8 cellular contexts compared by ENCODE assay signal in the genomic region with DNA sequence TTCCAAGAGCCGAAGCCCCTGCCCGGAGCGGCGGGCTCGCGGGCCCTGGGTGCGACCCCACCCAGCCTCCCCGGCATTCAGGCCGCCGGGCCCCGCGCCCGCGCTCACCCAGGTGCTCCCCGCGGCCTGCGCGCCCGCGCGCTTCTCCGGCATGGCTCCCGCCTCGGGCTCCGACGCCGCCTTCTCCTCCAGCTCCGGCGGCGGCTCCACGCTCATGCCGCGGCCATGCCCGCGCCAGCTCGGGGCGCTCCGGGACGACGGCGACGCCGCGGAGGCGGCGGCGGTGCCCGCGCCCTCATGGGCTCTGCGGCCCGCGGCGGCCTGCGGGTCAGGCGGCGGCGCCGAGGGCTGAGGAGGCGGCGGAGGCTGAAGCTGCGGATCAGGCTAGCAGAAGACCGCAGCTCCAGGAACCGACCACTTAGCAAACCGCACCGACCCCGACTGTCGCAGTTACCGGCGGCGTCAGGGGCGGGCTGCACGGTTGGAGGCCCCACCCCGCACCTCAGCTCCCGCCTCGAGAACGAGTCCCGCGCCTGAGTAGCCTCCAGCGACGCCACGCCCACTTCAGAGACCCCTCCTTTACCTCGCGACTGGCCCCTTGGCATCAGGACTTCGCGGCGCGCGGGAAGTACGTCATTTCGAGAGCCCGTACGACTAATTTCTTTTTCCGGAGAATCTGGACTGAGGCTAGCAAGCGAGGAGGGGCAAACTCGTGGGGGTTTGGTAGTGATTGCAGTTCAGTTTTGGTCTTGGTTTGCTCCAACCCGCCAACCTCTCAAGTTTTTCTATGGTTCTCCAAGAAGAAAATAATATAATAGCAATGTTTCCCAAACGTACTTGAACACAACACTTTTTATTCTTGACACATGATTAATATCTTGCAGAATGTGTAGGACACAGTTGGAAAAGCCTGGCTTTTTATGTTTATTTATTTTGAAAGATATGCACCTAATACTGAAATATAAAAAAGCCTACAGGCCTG. TPM values are rescaled to one million over a fixed set of nuclear protein-coding genes. Genes with fewer than 3 reads are reported as not detected.
A peak's percentile ranks its signal among the peaks of the same experiment; 100 is the strongest.
DNase-seq lines count a peak whose midpoint lies in the region; ATAC-seq, FAIRE-seq and TF ChIP-seq lines count a peak whose summit lies in the region.
"Not testable (repeated sequence)": the region's sequence is repeated elsewhere in the genome, so short reads cannot be mapped to it uniquely, and the experiment has no call there.

No MANE protein-coding gene starts in this region.

- not testable (repeated sequence) for TF ChIP-seq CTCF in GM13977 (IDR thresholded peaks at IDR 0.05; ENCODE audit: extremely low read depth, insufficient read depth, missing control alignments); right atrium auricular region (IDR thresholded peaks at IDR 0.05)

- H3K4me3 Mint-ChIP-seq in T-helper 2 cell treated with Interferon-gamma antibody and Interleukin-4, amounts not matched to agents 5 μg/mL and 100 μg/mL, for 36 hours, result peak overlapping the region; percentile 89

- FAIRE-seq in urothelium cell line (lab: Jason Lieb, UNC), result peak; percentile 17

- not testable (repeated sequence) for H3K9me3 Mint-ChIP-seq in T-helper 2 cell treated with Interferon-gamma antibody and Interleukin-4, amounts not matched to agents 5 μg/mL and 100 μg/mL, for 36 hours

- peak overlapping the region; percentile 94 for H3K27ac Mint-ChIP-seq in T-helper 2 cell treated with Interferon-gamma antibody and Interleukin-4, amounts not matched to agents 5 μg/mL and 100 μg/mL, for 36 hours

- H3K36me3 ChIP-seq in right atrium auricular region, result not testable (repeated sequence)

- H3K9me3 ChIP-seq in right atrium auricular region, result not testable (repeated sequence)

- H3K4me3 ChIP-seq in right atrium auricular region, result peak overlapping the region; percentile 61

- peak overlapping the region; percentile 82 to 90 for H3K27ac ChIP-seq in right atrium auricular region

- not testable (repeated sequence) for H3K27me3 Mint-ChIP-seq in T-helper 2 cell treated with Interferon-gamma antibody and Interleukin-4, amounts not matched to agents 5 μg/mL and 100 μg/mL, for 36 hours (ENCODE audit: low read depth)

- ATAC-seq in HG02884 (IDR thresholded peaks at IDR 0.05; ENCODE audit: unreplicated experiment), result peak; percentile 80

- in situ Hi-C loops in GM13977 (cut with MboI; ENCODE audit: low pct_unique_long_range_greater_than_20kb, low sequenced_read_pairs, unreplicated experiment), result not testable (repeated sequence)

- not testable (repeated sequence) for H3K4me1 ChIP-seq in right atrium auricular region

- H3K4me1 Mint-ChIP-seq in T-helper 2 cell treated with Interferon-gamma antibody and Interleukin-4, amounts not matched to agents 5 μg/mL and 100 μg/mL, for 36 hours (ENCODE audit: low read depth), result not testable (repeated sequence)

- not testable (repeated sequence) for H3K36me3 Mint-ChIP-seq in T-helper 2 cell treated with Interferon-gamma antibody and Interleukin-4, amounts not matched to agents 5 μg/mL and 100 μg/mL, for 36 hours (ENCODE audit: low read depth)

- H3K27me3 ChIP-seq in right atrium auricular region, result not testable (repeated sequence)

- DNase-seq in GM13977 (ENCODE audit: low spot score) (peak; percentile 55), NCI-H146 treated with DMSO at 0.1 percent for 48 hours (lab: John Stamatoyannopoulos, UW; ENCODE audit: unreplicated experiment) (peak; percentile 27), anterior cingulate cortex (lab: John Stamatoyannopoulos, UW) (peak; percentile 13 to 90 (median 72)), right atrium auricular region (ENCODE audit: low spot score) (peak; percentile 73), pulmonary artery endothelial cell (ENCODE audit: low read depth, low spot score) (peak; percentile 7), urothelium cell line (ENCODE audit: low spot score) (peak; percentile 43)
- DNase-seq in T-helper 2 cell treated with Interferon-gamma antibody and Interleukin-4, amounts not matched to agents 5 μg/mL and 100 μg/mL, for 36 hours (ENCODE audit: low spot score), result peak; percentile 81

RNA-seq across cellular contexts. Expression of a gene that starts 25.5 kb away (rescaled TPM):
- total RNA-seq in right atrium auricular region, result not detected
- 1.1 TPM in 2 replicates for total RNA-seq in pulmonary artery endothelial cell

Comparison
In these comparisons a context has a peak if more than half of its experiments do, and no peak if none do; other contexts are left out.
1. Peak in every context shown above with its lines: DNase-seq, ATAC-seq, H3K4me3 ChIP-seq and H3K27ac ChIP-seq.
2. DNase-seq: peak in every context shown above with its lines; median percentile 81 in T-helper 2 cell treated with Interferon-gamma antibody and Interleukin-4, amounts not matched to agents 5 μg/mL and 100 μg/mL, for 36 hours; 73 in right atrium auricular region; 72 in anterior cingulate cortex; 55 in GM13977; 43 in urothelium cell line; 27 in NCI-H146 treated with DMSO at 0.1 percent for 48 hours; 7 in pulmonary artery endothelial cell.